9 cellular contexts compared by ENCODE assay signal in the genomic region with DNA sequence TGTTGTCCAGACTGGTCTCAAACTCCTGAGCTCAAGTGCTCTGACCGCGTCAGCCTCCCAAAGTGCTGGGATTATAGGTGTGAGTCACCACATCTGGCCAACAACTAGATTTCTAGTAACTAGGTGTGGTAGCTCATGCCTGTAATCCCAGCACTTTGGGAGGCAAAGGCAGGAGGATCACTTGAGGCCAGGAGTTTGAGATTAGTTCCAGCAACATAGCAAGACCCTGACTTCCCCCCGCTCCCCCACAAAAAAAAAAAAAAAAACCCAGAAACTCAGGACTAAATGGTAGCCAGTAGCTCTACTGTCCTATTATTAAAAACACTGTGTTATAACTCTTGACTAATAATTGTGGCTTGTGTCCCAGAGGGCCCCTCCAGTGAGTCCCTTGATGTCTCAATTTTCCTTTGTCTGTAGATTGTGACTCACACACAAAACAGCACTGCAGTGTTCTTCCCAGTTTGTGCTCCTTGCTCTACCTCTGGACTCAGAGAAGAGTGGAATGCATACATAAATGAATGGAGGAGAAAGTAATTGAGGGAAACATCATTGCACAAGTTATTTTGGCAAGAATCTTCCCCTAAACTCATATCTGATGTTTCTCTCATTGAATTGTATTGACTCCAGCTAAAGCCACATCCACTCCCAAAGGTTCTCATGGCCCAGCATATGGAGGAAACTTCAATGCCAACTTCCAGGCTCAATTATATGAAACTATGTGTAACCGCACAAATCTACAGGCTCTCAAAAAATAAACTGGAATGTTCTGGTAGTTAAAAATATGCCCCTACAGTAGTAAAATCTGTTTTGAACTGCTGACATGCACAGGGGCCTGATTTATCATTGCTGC. TPM values are rescaled to one million over a fixed set of nuclear protein-coding genes. Genes with fewer than 3 reads are reported as not detected.
DNase-seq lines count a peak whose midpoint lies in the region; ATAC-seq and TF ChIP-seq lines count a peak whose summit lies in the region.
"Had no signal": no experiment of that assay in that cellular context is flagged by ENCODE, and none has a peak within 500 bp of the region (broad histone marks: within the 10 kb centered on the region; RNA-seq: fewer than 3 reads in every experiment).

No MANE protein-coding gene starts in this region.

- H3K27me3 Mint-ChIP-seq in activated T-helper 1 cell treated with anti-CD3 and anti-CD28 coated beads, Interleukin-12 subunit alpha, Interleukin-12 subunit beta, Interleukin-2, Interleukin-4 antibody, amounts not matched to agents 30 ng/mL and 10 ng/mL and 1 ng/mL, durations not matched to agents 14 hours and 24 hours and 36 hours (ENCODE audit: insufficient read depth), result no peaks in the 10 kb centered on the region

- H3K9ac ChIP-seq in HUES6 (ENCODE audit: low read length), result no peak overlapping the region

- H3K4me1 ChIP-seq in HUES6 (ENCODE audit: control insufficient read depth, insufficient read depth, low read length) (peaks cover 12% of the 10 kb centered on the region; the same call in 1 of the 2 replicates), ascending aorta (peaks cover 15 to 59% of the 10 kb centered on the region in 2 donors)

- DNase-seq in AG09309 (ENCODE audit: low read depth), result peak; percentile 95
- peak in 1 of 2 donors; percentile 81 for DNase-seq in ascending aorta (ENCODE audit: low spot score in 2 of 2)
- DNase-seq in left colon, result no peak
- no peak for DNase-seq in activated T-helper 1 cell treated with anti-CD3 and anti-CD28 coated beads, Interleukin-12 subunit alpha, Interleukin-12 subunit beta, Interleukin-2, Interleukin-4 antibody, amounts not matched to agents 30 ng/mL and 10 ng/mL and 1 ng/mL, durations not matched to agents 14 hours and 24 hours and 36 hours (ENCODE audit: low spot score)
- DNase-seq in DMS79 treated with DMSO at 0.1 percent for 48 hours (lab: John Stamatoyannopoulos, UW), result no peak
- DNase-seq: stimulated activated CD8-positive, alpha-beta memory T cell treated with anti-CD3 and anti-CD28 coated beads, Interleukin-4, amount 100 ng/mL, for 48 hours had no signal

- H3K4me1 Mint-ChIP-seq in activated T-helper 1 cell treated with anti-CD3 and anti-CD28 coated beads, Interleukin-12 subunit alpha, Interleukin-12 subunit beta, Interleukin-2, Interleukin-4 antibody, amounts not matched to agents 30 ng/mL and 10 ng/mL and 1 ng/mL, durations not matched to agents 14 hours and 24 hours and 36 hours (ENCODE audit: low read depth), result peaks cover 83% of the 10 kb centered on the region

- H3K27ac Mint-ChIP-seq in activated T-helper 1 cell treated with anti-CD3 and anti-CD28 coated beads, Interleukin-12 subunit alpha, Interleukin-12 subunit beta, Interleukin-2, Interleukin-4 antibody, amounts not matched to agents 30 ng/mL and 10 ng/mL and 1 ng/mL, durations not matched to agents 14 hours and 24 hours and 36 hours, result no peak overlapping the region

- H3K27me3 ChIP-seq in HUES6 (ENCODE audit: control insufficient read depth, insufficient read depth, low read length) (no peaks in the 10 kb centered on the region), ascending aorta (no peaks in the 10 kb centered on the region)

- peak overlapping the region; percentile 16; the same call in 1 of the 2 replicates for H3K27ac ChIP-seq in HUES6 (ENCODE audit: low read depth, low read length)
- peak overlapping the region; percentile 53 to 86 for H3K27ac ChIP-seq in ascending aorta

- peaks cover 28% of the 10 kb centered on the region for H3K36me3 ChIP-seq in HUES6 (ENCODE audit: control insufficient read depth, insufficient read depth, low read length)
- peaks cover 17 to 36% of the 10 kb centered on the region in 2 donors for H3K36me3 ChIP-seq in ascending aorta

- no peaks in the 10 kb centered on the region for H3K9me3 ChIP-seq in HUES6 (ENCODE audit: control insufficient read depth, insufficient read depth, low read depth, low read length)
- H3K9me3 ChIP-seq in ascending aorta, result no peaks in the 10 kb centered on the region

- H3K4me3 ChIP-seq in AG09309 (ENCODE audit: control insufficient read depth, low read depth, low read length), result no peak overlapping the region
- no peak overlapping the region for H3K4me3 ChIP-seq in HUES6 (ENCODE audit: low read depth, low read length)
- H3K4me3 ChIP-seq in ascending aorta, result no peak overlapping the region

- ATAC-seq in left colon, result peak; percentile 14
- no peak for ATAC-seq in GM21786 (IDR thresholded peaks at IDR 0.05; ENCODE audit: unreplicated experiment)
- no peak for ATAC-seq in HG03196 (IDR thresholded peaks at IDR 0.05; ENCODE audit: unreplicated experiment)

- no peaks in the 10 kb centered on the region for H3K9me3 Mint-ChIP-seq in activated T-helper 1 cell treated with anti-CD3 and anti-CD28 coated beads, Interleukin-12 subunit alpha, Interleukin-12 subunit beta, Interleukin-2, Interleukin-4 antibody, amounts not matched to agents 30 ng/mL and 10 ng/mL and 1 ng/mL, durations not matched to agents 14 hours and 24 hours and 36 hours

- H3K36me3 Mint-ChIP-seq in activated T-helper 1 cell treated with anti-CD3 and anti-CD28 coated beads, Interleukin-12 subunit alpha, Interleukin-12 subunit beta, Interleukin-2, Interleukin-4 antibody, amounts not matched to agents 30 ng/mL and 10 ng/mL and 1 ng/mL, durations not matched to agents 14 hours and 24 hours and 36 hours (ENCODE audit: low read depth), result peaks cover 46% of the 10 kb centered on the region

- TF ChIP-seq CTCF in AG09309 (IDR thresholded peaks at IDR 0.05; ENCODE audit: control insufficient read depth, insufficient read depth, low read depth, low read length, missing control alignments) (no peak), ascending aorta (IDR thresholded peaks at IDR 0.05) (no peak)

- no peak overlapping the region for H3K4me3 Mint-ChIP-seq in activated T-helper 1 cell treated with anti-CD3 and anti-CD28 coated beads, Interleukin-12 subunit alpha, Interleukin-12 subunit beta, Interleukin-2, Interleukin-4 antibody, amounts not matched to agents 30 ng/mL and 10 ng/mL and 1 ng/mL, durations not matched to agents 14 hours and 24 hours and 36 hours

- intact Hi-C loops in ascending aorta (cut with DNase I) (no loop called here), left colon (cut with DNase I, micrococcal nuclease) (no loop called here)
- intact Hi-C loops in activated T-helper 1 cell treated with anti-CD3 and anti-CD28 coated beads, Interleukin-12 subunit alpha, Interleukin-12 subunit beta, Interleukin-2, Interleukin-4 antibody, amounts not matched to agents 30 ng/mL and 10 ng/mL and 1 ng/mL, durations not matched to agents 14 hours and 24 hours and 36 hours (cut with micrococcal nuclease), result loop anchor here (5.0 kb wide), 1 partner anchor 35 kb away; no protein-coding TSS in a partner anchor

RNA-seq across cellular contexts. Expression of gene TPT1, which starts 8.8 kb away (rescaled TPM):
- 2,079 TPM for total RNA-seq in ascending aorta
- 1,000 to 10,000 TPM; 3,363 to 4,788 TPM for total RNA-seq in left colon
- total RNA-seq in activated T-helper 1 cell treated with anti-CD3 and anti-CD28 coated beads, Interleukin-12 subunit alpha, Interleukin-12 subunit beta, Interleukin-2, Interleukin-4 antibody, amounts not matched to agents 30 ng/mL and 10 ng/mL and 1 ng/mL, durations not matched to agents 14 hours and 24 hours and 36 hours, result 2,353 and 2,360 TPM in 2 replicates
